ENCODE assay signal across 12 cellular contexts in genomic region chr12:50984899-50985298, GRCh38. TPM values are rescaled to one million over a fixed set of nuclear protein-coding genes. Genes with fewer than 3 reads are reported as not detected.
DNase-seq lines count a peak whose midpoint lies in the region; ATAC-seq and TF ChIP-seq lines count a peak whose summit lies in the region.
"Had no signal": no experiment of that assay in that cellular context is flagged by ENCODE, and none has a peak within 500 bp of the region (broad histone marks: within the 10 kb centered on the region; RNA-seq: fewer than 3 reads in every experiment).

No MANE protein-coding gene starts in this region.

- no peaks in the 10 kb centered on the region for H3K9me3 ChIP-seq in sigmoid colon
- H3K9me3 ChIP-seq: body of pancreas had no signal

- peaks cover 0 to 33% (median 27%) of the 10 kb centered on the region in 4 donors for H3K4me1 ChIP-seq in sigmoid colon

- TF ChIP-seq CTCF in sigmoid colon (IDR thresholded peaks at IDR 0.05) (no peak), GM13977 (IDR thresholded peaks at IDR 0.05; ENCODE audit: extremely low read depth, insufficient read depth, missing control alignments) (no peak)

- peaks cover 17% of the 10 kb centered on the region for H3K4me1 Mint-ChIP-seq in activated T-helper 17 cell treated with anti-CD3 and anti-CD28 coated beads, Interleukin-2, amount 50 U/mL, for 72 hours

- peak; percentile 58 for ATAC-seq in activated T-helper 17 cell treated with anti-CD3 and anti-CD28 coated beads, Interleukin-2, amount 50 U/mL, for 72 hours (replicated peaks)
- ATAC-seq in GM21529 (IDR thresholded peaks at IDR 0.05; ENCODE audit: unreplicated experiment): no peak
- ATAC-seq: body of pancreas had no signal

- DNase-seq in EL (peak; percentile 10), fibroblast of the conjunctiva (ENCODE audit: low read depth) (peak; percentile 6), sigmoid colon (no peak), medulla oblongata (ENCODE audit: extremely low spot score) (no peak), KBM-7 (no peak), GM13977 (ENCODE audit: low spot score) (no peak)
- DNase-seq: activated CD4-positive, alpha-beta T cell treated with anti-CD3 and anti-CD28 coated beads, Interleukin-2, amount 10 ng/mL, durations not matched to agents 7 days and 5 days; NCI-H446; SHP77 had no signal

- TF ChIP-seq EP300 in sigmoid colon (IDR thresholded peaks at IDR 0.05): no peak

- no peaks in the 10 kb centered on the region for H3K9me3 Mint-ChIP-seq in activated T-helper 17 cell treated with anti-CD3 and anti-CD28 coated beads, Interleukin-2, amount 50 U/mL, for 72 hours
- H3K9me3 Mint-ChIP-seq: activated CD4-positive, alpha-beta T cell treated with anti-CD3 and anti-CD28 coated beads, Interleukin-2, amount 10 ng/mL, durations not matched to agents 7 days and 5 days had no signal

- peak overlapping the region; percentile 69 for H3K27ac Mint-ChIP-seq in activated T-helper 17 cell treated with anti-CD3 and anti-CD28 coated beads, Interleukin-2, amount 50 U/mL, for 72 hours
- H3K27ac Mint-ChIP-seq: activated CD4-positive, alpha-beta T cell treated with anti-CD3 and anti-CD28 coated beads, Interleukin-2, amount 10 ng/mL, durations not matched to agents 7 days and 5 days had no signal

- no peaks in the 10 kb centered on the region for H3K27me3 Mint-ChIP-seq in activated T-helper 17 cell treated with anti-CD3 and anti-CD28 coated beads, Interleukin-2, amount 50 U/mL, for 72 hours
- H3K27me3 Mint-ChIP-seq: activated CD4-positive, alpha-beta T cell treated with anti-CD3 and anti-CD28 coated beads, Interleukin-2, amount 10 ng/mL, durations not matched to agents 7 days and 5 days had no signal

- intact Hi-C loops in sigmoid colon (cut with DNase I): loop anchor here (2.0 kb wide), 1 partner anchor 220 kb away; the partner anchor contains the start of gene ATF1

- peak overlapping the region; percentile 59 to 83 (median 76) for H3K27ac ChIP-seq in sigmoid colon

- in situ Hi-C loops in KBM-7 (cut with MboI; ENCODE audit: low pct_unique_long_range_greater_than_20kb, low sequenced_read_pairs): no loop called here
- in situ Hi-C loops in GM13977 (cut with MboI; ENCODE audit: low pct_unique_long_range_greater_than_20kb, low sequenced_read_pairs, unreplicated experiment): loop anchor here (10.0 kb wide), 1 partner anchor 160 kb away; no protein-coding TSS in a partner anchor

- H3K36me3 ChIP-seq in sigmoid colon: peaks cover 5 to 43% (median 11%) of the 10 kb centered on the region in 4 donors

- H3K4me3 Mint-ChIP-seq in activated T-helper 17 cell treated with anti-CD3 and anti-CD28 coated beads, Interleukin-2, amount 50 U/mL, for 72 hours: peak overlapping the region; percentile 3
- H3K4me3 Mint-ChIP-seq: activated CD4-positive, alpha-beta T cell treated with anti-CD3 and anti-CD28 coated beads, Interleukin-2, amount 10 ng/mL, durations not matched to agents 7 days and 5 days had no signal

- no peaks in the 10 kb centered on the region for H3K27me3 ChIP-seq in sigmoid colon
- H3K27me3 ChIP-seq: body of pancreas had no signal

- H3K4me3 ChIP-seq in sigmoid colon: no peak overlapping the region
- H3K4me3 ChIP-seq: body of pancreas had no signal

- 84 to 94% methylated on average over 1 of the region's 1 CpG for WGBS in sigmoid colon, 2 donors

- no peak for TF ChIP-seq POLR2A in sigmoid colon (IDR thresholded peaks at IDR 0.05)

- H3K36me3 Mint-ChIP-seq in activated T-helper 17 cell treated with anti-CD3 and anti-CD28 coated beads, Interleukin-2, amount 50 U/mL, for 72 hours (ENCODE audit: low read depth): peaks cover 70% of the 10 kb centered on the region

RNA-seq across cellular contexts. Expression of gene HIGD1C, which starts 32.6 kb away (rescaled TPM):
- total RNA-seq in activated T-helper 17 cell treated with anti-CD3 and anti-CD28 coated beads, Interleukin-2, amount 50 U/mL, for 72 hours: not detected
- total RNA-seq in sigmoid colon: not detected
- polyA plus RNA-seq in sigmoid colon: not detected
- total RNA-seq: activated CD4-positive, alpha-beta T cell treated with anti-CD3 and anti-CD28 coated beads, Interleukin-2, amount 10 ng/mL, durations not matched to agents 7 days and 5 days; body of pancreas had no signal

RNA-seq across cellular contexts. Expression of gene SLC11A2, which starts 41.3 kb away (rescaled TPM):
- total RNA-seq in activated T-helper 17 cell treated with anti-CD3 and anti-CD28 coated beads, Interleukin-2, amount 50 U/mL, for 72 hours: 10 to 100 TPM; 51.8 to 56.3 TPM
- total RNA-seq in sigmoid colon: 10 to 100 TPM; 25.0 to 44.6 (median 37.1) TPM
- polyA plus RNA-seq in sigmoid colon: 10 to 100 TPM in 1 of 3 donors, 1 to 10 TPM in 2; 3.9 to 21.4 (median 4.8) TPM

Comparison
In these comparisons a context has a peak if more than half of its experiments do, and no peak if none do; other contexts are left out.
1. DNase-seq: peak in EL (single experiment) and fibroblast of the conjunctiva (single experiment); none in sigmoid colon (single experiment), medulla oblongata (single experiment), KBM-7 (single experiment) and GM13977 (single experiment).